Comparison of ENCODE assay signal across 1 cellular context in genomic region chr19:39031368-39032163, GRCh38.
TF ChIP-seq lines count a peak whose summit lies in the region.

No MANE protein-coding gene starts in this region.

TF ChIP-seq in K562, 482 proteins besides CTCF, POLR2A, EP300 and RAD21 (continued from another document and continues in another):
- TF ChIP-seq ESRRA (IDR thresholded peaks at IDR 0.05; ENCODE audit: borderline replicate concordance, low read depth): 0 out of 2 replicates have a peak, but pooled peaks have one; percentile 33
- 0 out of 2 replicates have a peak, but pooled peaks have one; percentile 24 for TF ChIP-seq ZNF592 (IDR thresholded peaks at IDR 0.05)
- peak; percentile 46; the same call in 1 of the 2 replicates for TF ChIP-seq ZEB2 (IDR thresholded peaks at IDR 0.05)
- 0 out of 2 replicates have a peak, but pooled peaks have one; percentile 30 for TF ChIP-seq TCF3 (CRISPR knock-in tag; IDR thresholded peaks at IDR 0.05)
- peak; percentile 90 for TF ChIP-seq SPI1 (IDR thresholded peaks at IDR 0.05; ENCODE audit: borderline replicate concordance, low read depth, low read length)
- TF ChIP-seq BHLHE40 (IDR thresholded peaks at IDR 0.05; ENCODE audit: low read length): peak; percentile 57
- 0 out of 2 replicates have a peak, but pooled peaks have one; percentile 30 for TF ChIP-seq MBD2 (IDR thresholded peaks at IDR 0.05; ENCODE audit: borderline replicate concordance, low read depth)
- no peak for TF ChIP-seq ELF4 (CRISPR knock-in tag; IDR thresholded peaks at IDR 0.05)
- TF ChIP-seq ZNF518B (CRISPR knock-in tag; IDR thresholded peaks at IDR 0.05): no peak
- TF ChIP-seq FOXA3 (CRISPR knock-in tag; conservative IDR thresholded peaks at IDR 0.05 in 1 of 2, IDR thresholded peaks at IDR 0.05 in 1 of 2): peak in 1 of 2 experiments; percentile 57; a peak in 1 of 4 replicates
- TF ChIP-seq BCLAF1 (IDR thresholded peaks at IDR 0.05; ENCODE audit: borderline replicate concordance in 1 of 2, control insufficient read depth in 1 of 2, low read depth in 2 of 2, low read length in 1 of 2): no peak
- TF ChIP-seq KLF13 (tag; IDR thresholded peaks at IDR 0.05; ENCODE audit: borderline replicate concordance, low read depth): peak; percentile 26; the same call in 1 of the 2 replicates
- peak; percentile 57 to 59 for TF ChIP-seq E2F6 (IDR thresholded peaks at IDR 0.05; ENCODE audit: borderline replicate concordance in 1 of 2, extremely low read depth in 1 of 2, insufficient read depth in 1 of 2, insufficient read length in 1 of 2, low read depth in 1 of 2, low read length in 1 of 2, poor library complexity in 1 of 2, severe bottlenecking in 1 of 2)
- no peak for TF ChIP-seq ZNF717 (CRISPR knock-in tag; IDR thresholded peaks at IDR 0.05)
- TF ChIP-seq ETV6 (IDR thresholded peaks at IDR 0.05; ENCODE audit: borderline replicate concordance in 1 of 2, low read depth in 2 of 2, low read length in 1 of 2): no peak
- no peak for TF ChIP-seq ETV6 (CRISPR knock-in tag; IDR thresholded peaks at IDR 0.05; ENCODE audit: borderline replicate concordance)
- TF ChIP-seq NRF1 (conservative IDR thresholded peaks at IDR 0.05 in 1 of 2, IDR thresholded peaks at IDR 0.05 in 1 of 2): peak; percentile 82 to 85
- TF ChIP-seq MNT (conservative IDR thresholded peaks at IDR 0.05): peak in 1 of 2 experiments; percentile 69
- TF ChIP-seq ZFX (CRISPR knock-in tag; IDR thresholded peaks at IDR 0.05): peak; percentile 84
- TF ChIP-seq KDM4B (IDR thresholded peaks at IDR 0.05; ENCODE audit: borderline replicate concordance in 2 of 2, low read depth in 1 of 2): no peak
- 0 out of 2 replicates have a peak, but pooled peaks have one; percentile 28 for TF ChIP-seq ELF1 (tag; IDR thresholded peaks at IDR 0.05)
- TF ChIP-seq SP2 (IDR thresholded peaks at IDR 0.05; ENCODE audit: extremely low read depth, low read depth, low read length, poor library complexity, severe bottlenecking): no peak
- no peak for TF ChIP-seq CC2D1A (IDR thresholded peaks at IDR 0.05)
- no peak for TF ChIP-seq ZNF24 (IDR thresholded peaks at IDR 0.05)
- TF ChIP-seq CCNT2 (IDR thresholded peaks at IDR 0.05; ENCODE audit: borderline replicate concordance, extremely low read depth, insufficient read length, low read depth, low read length): peak; percentile 45
- peak; percentile 93 for TF ChIP-seq ZNF282 (CRISPR knock-in tag; IDR thresholded peaks at IDR 0.05)
- no peak for TF ChIP-seq JUN (IDR thresholded peaks at IDR 0.05; ENCODE audit: borderline replicate concordance, low read depth, low read length)
- no peak for TF ChIP-seq JUN (CRISPR knock-in tag; IDR thresholded peaks at IDR 0.05; ENCODE audit: borderline replicate concordance)
- peak; percentile 56 for TF ChIP-seq RBBP5 (IDR thresholded peaks at IDR 0.05; ENCODE audit: borderline replicate concordance, insufficient read depth, low read length, poor library complexity, severe bottlenecking)
- peak; percentile 73 for TF ChIP-seq RBFOX2 (IDR thresholded peaks at IDR 0.05; ENCODE audit: low read depth, low read length)
- TF ChIP-seq HOMEZ (CRISPR knock-in tag; IDR thresholded peaks at IDR 0.05): 0 out of 2 replicates have a peak, but pooled peaks have one; percentile 20
- TF ChIP-seq SNRNP70 (optimal IDR thresholded peaks at IDR 0.05; ENCODE audit: low read depth, low read length): no peak
- TF ChIP-seq NR2C1 (IDR thresholded peaks at IDR 0.05): no peak
- no peak for TF ChIP-seq NR2C1 (tag; IDR thresholded peaks at IDR 0.05)
- TF ChIP-seq RCOR1 (IDR thresholded peaks at IDR 0.05; ENCODE audit: borderline replicate concordance in 1 of 2, low read depth in 2 of 2, low read length in 2 of 2): peak in 1 of 2 experiments; percentile 40; a peak in 1 of 4 replicates
- peak; percentile 61; the same call in 1 of the 2 replicates for TF ChIP-seq NR2C2 (CRISPR knock-in tag; IDR thresholded peaks at IDR 0.05)
- no peak for TF ChIP-seq NR2C2 (tag; IDR thresholded peaks at IDR 0.05)
- no peak for TF ChIP-seq ZNF212 (CRISPR knock-in tag; IDR thresholded peaks at IDR 0.05)
- no peak for TF ChIP-seq CGGBP1 (CRISPR knock-in tag; IDR thresholded peaks at IDR 0.05)
- peak; percentile 63 for TF ChIP-seq USF2 (CRISPR knock-in tag; IDR thresholded peaks at IDR 0.05)
- TF ChIP-seq NFIC (IDR thresholded peaks at IDR 0.05): peak; percentile 85
